Comparison of ENCODE assay signal across 9 cellular contexts in genomic region chr9:117414906-117415583, GRCh38. TPM values are rescaled to one million over a fixed set of nuclear protein-coding genes. Genes with fewer than 3 reads are reported as not detected.
DNase-seq lines count a peak whose midpoint lies in the region; ATAC-seq and TF ChIP-seq lines count a peak whose summit lies in the region.
"Had no signal": no experiment of that assay in that cellular context is flagged by ENCODE, and none has a peak within 500 bp of the region (broad histone marks: within the 10 kb centered on the region; RNA-seq: fewer than 3 reads in every experiment).

TSS of gene ASTN2 (minus strand) at chr9:117415057. CDS start at chr9:117414938, 119 bp downstream.

- ATAC-seq in upper lobe of right lung (no peak), HG02610 (IDR thresholded peaks at IDR 0.05; ENCODE audit: unreplicated experiment) (no peak)
- ATAC-seq in CD4-positive, alpha-beta T cell (ENCODE audit: poor library complexity): no peak

- H3K4me3 Mint-ChIP-seq in CD4-positive, alpha-beta T cell: no peak within 1 kb of the TSS

- intact Hi-C loops in upper lobe of right lung (cut with DNase I): no loop called here
- intact Hi-C loops in CD4-positive, alpha-beta T cell (cut with DNase I, micrococcal nuclease): no loop called here

- H3K4me1 Mint-ChIP-seq in CD4-positive, alpha-beta T cell (ENCODE audit: low read depth): no peaks in the 10 kb centered on the region

- H3K36me3 ChIP-seq in upper lobe of right lung: no peaks in the 10 kb centered on the region

- H3K27ac Mint-ChIP-seq in CD4-positive, alpha-beta T cell: no peak within 1 kb of the TSS

- peaks cover 51% of the 10 kb centered on the region for H3K27me3 ChIP-seq in upper lobe of right lung
- peaks cover 47% of the 10 kb centered on the region for H3K27me3 ChIP-seq in CD4-positive, alpha-beta T cell (ENCODE audit: control insufficient read depth, insufficient read depth, low read length)

- DNase-seq in NCI-H748 (lab: John Stamatoyannopoulos, UW; ENCODE audit: unreplicated experiment) (peak; percentile 69), NCI-H748 treated with DMSO at 0.1 percent for 48 hours (lab: John Stamatoyannopoulos, UW) (no peak), medulla oblongata (ENCODE audit: extremely low spot score) (peak; percentile 48), upper lobe of right lung (no peak), NCI-H1092 treated with DMSO at 0.1 percent for 48 hours (lab: John Stamatoyannopoulos, UW) (no peak)
- DNase-seq in CD4-positive, alpha-beta T cell: no peak
- DNase-seq: DND-41 had no signal

- no peaks in the 10 kb centered on the region for H3K9me3 ChIP-seq in upper lobe of right lung
- H3K9me3 ChIP-seq in CD4-positive, alpha-beta T cell (ENCODE audit: control insufficient read depth, low read length): no peaks in the 10 kb centered on the region

- TF ChIP-seq CTCF in upper lobe of right lung (IDR thresholded peaks at IDR 0.05): no peak
- TF ChIP-seq CTCF in CD4-positive, alpha-beta T cell (IDR thresholded peaks at IDR 0.05): no peak

- peaks cover 5% of the 10 kb centered on the region for H3K4me1 ChIP-seq in upper lobe of right lung

- CTCF ChIA-PET in CD4-positive, alpha-beta T cell (lab: Charles Lee): no interaction called here

- peaks cover 3% of the 10 kb centered on the region for H3K9me3 Mint-ChIP-seq in CD4-positive, alpha-beta T cell

- peaks cover 34% of the 10 kb centered on the region for H3K27me3 Mint-ChIP-seq in CD4-positive, alpha-beta T cell

- H3K27ac ChIP-seq in cingulate gyrus (ENCODE audit: low read depth, low read length): peak within 1 kb of the TSS; percentile 19
- H3K27ac ChIP-seq in upper lobe of right lung: no peak within 1 kb of the TSS
- H3K27ac ChIP-seq in CD4-positive, alpha-beta T cell (ENCODE audit: low read depth, low read length): no peak within 1 kb of the TSS

- no peaks in the 10 kb centered on the region for H3K36me3 Mint-ChIP-seq in CD4-positive, alpha-beta T cell (ENCODE audit: low read depth)

- H3K4me3 ChIP-seq in upper lobe of right lung: peak within 1 kb of the TSS; percentile 14

- POLR2A ChIA-PET in CD4-positive, alpha-beta T cell (lab: Charles Lee): no interaction called here

RNA-seq across cellular contexts. Expression of gene ASTN2, which starts in this region (rescaled TPM):
- 3.8 TPM for total RNA-seq in upper lobe of right lung
- 1 to 10 TPM; 2.3 to 2.4 TPM for total RNA-seq in CD4-positive, alpha-beta T cell

Comparison
In these comparisons a context has a peak if more than half of its experiments do, and no peak if none do; other contexts are left out.
1. DNase-seq: peak in NCI-H748 (single experiment) and medulla oblongata (single experiment); none in NCI-H748 treated with DMSO at 0.1 percent for 48 hours (single experiment), upper lobe of right lung (single experiment), CD4-positive, alpha-beta T cell (0 of 10) and NCI-H1092 treated with DMSO at 0.1 percent for 48 hours (single experiment).